In genomic region chr1:58981392-58981791, GRCh38 we compare ENCODE assay signal across 1 cellular context.
A peak's percentile ranks its signal among the peaks of the same experiment; 100 is the strongest.
TF ChIP-seq lines count a peak whose summit lies in the region.

No MANE protein-coding gene starts in this region.

TF ChIP-seq in GM23338, 12 proteins besides CTCF, POLR2A, EP300 and RAD21:
- TF ChIP-seq, protein P1, sequence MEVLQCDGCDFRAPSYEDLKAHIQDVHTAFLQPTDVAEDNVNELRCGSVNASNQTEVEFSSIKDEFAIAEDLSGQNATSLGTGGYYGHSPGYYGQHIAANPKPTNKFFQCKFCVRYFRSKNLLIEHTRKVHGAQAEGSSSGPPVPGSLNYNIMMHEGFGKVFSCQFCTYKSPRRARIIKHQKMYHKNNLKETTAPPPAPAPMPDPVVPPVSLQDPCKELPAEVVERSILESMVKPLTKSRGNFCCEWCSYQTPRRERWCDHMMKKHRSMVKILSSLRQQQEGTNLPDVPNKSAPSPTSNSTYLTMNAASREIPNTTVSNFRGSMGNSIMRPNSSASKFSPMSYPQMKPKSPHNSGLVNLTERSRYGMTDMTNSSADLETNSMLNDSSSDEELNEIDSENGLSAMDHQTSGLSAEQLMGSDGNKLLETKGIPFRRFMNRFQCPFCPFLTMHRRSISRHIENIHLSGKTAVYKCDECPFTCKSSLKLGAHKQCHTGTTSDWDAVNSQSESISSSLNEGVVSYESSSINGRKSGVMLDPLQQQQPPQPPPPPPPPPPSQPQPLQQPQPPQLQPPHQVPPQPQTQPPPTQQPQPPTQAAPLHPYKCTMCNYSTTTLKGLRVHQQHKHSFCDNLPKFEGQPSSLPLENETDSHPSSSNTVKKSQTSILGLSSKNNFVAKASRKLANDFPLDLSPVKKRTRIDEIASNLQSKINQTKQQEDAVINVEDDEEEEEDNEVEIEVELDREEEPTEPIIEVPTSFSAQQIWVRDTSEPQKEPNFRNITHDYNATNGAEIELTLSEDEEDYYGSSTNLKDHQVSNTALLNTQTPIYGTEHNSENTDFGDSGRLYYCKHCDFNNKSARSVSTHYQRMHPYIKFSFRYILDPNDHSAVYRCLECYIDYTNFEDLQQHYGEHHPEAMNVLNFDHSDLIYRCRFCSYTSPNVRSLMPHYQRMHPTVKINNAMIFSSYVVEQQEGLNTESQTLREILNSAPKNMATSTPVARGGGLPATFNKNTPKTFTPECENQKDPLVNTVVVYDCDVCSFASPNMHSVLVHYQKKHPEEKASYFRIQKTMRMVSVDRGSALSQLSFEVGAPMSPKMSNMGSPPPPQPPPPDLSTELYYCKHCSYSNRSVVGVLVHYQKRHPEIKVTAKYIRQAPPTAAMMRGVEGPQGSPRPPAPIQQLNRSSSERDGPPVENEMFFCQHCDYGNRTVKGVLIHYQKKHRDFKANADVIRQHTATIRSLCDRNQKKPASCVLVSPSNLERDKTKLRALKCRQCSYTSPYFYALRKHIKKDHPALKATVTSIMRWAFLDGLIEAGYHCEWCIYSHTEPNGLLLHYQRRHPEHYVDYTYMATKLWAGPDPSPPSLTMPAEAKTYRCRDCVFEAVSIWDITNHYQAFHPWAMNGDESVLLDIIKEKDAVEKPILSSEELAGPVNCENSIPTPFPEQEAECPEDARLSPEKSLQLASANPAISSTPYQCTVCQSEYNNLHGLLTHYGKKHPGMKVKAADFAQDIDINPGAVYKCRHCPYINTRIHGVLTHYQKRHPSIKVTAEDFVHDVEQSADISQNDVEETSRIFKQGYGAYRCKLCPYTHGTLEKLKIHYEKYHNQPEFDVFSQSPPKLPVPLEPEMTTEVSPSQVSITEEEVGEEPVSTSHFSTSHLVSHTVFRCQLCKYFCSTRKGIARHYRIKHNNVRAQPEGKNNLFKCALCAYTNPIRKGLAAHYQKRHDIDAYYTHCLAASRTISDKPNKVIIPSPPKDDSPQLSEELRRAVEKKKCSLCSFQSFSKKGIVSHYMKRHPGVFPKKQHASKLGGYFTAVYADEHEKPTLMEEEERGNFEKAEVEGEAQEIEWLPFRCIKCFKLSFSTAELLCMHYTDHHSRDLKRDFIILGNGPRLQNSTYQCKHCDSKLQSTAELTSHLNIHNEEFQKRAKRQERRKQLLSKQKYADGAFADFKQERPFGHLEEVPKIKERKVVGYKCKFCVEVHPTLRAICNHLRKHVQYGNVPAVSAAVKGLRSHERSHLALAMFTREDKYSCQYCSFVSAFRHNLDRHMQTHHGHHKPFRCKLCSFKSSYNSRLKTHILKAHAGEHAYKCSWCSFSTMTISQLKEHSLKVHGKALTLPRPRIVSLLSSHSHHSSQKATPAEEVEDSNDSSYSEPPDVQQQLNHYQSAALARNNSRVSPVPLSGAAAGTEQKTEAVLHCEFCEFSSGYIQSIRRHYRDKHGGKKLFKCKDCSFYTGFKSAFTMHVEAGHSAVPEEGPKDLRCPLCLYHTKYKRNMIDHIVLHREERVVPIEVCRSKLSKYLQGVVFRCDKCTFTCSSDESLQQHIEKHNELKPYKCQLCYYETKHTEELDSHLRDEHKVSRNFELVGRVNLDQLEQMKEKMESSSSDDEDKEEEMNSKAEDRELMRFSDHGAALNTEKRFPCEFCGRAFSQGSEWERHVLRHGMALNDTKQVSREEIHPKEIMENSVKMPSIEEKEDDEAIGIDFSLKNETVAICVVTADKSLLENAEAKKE (CRISPR knock-in tag; IDR thresholded peaks at IDR 0.05) = peak; percentile 66
- no peak for TF ChIP-seq CREB1 (CRISPR knock-in tag; IDR thresholded peaks at IDR 0.05; ENCODE audit: low read depth)
- TF ChIP-seq JUNB (IDR thresholded peaks at IDR 0.05; ENCODE audit: unreplicated experiment) = no peak
- TF ChIP-seq POLR2AphosphoS5 (IDR thresholded peaks at IDR 0.05; ENCODE audit: low read depth) = no peak
- no peak for TF ChIP-seq EZH2 (IDR thresholded peaks at IDR 0.05; ENCODE audit: low read depth, unreplicated experiment)
